Comparison of ENCODE assay signal across 12 cellular contexts in the genomic region with DNA sequence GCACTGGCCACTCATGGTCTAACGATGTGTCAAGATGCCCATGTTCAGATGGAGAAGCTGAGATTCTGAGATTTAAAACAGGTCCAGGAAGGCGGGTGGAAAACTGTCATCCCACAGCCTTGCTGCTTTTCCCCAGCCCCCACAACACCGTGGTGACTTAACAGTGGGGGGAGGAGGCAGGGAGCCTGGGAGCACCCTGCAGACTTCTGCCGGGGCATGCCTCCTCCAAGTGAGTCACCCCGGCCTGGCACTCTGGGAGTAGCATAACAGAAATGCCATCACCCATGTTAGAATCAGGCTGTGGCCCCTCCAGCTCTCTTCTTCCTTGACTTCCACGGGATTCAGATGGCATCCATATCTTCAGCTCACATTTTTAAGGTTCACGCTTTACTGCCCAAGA.
"Had no signal": no experiment of that assay in that cellular context is flagged by ENCODE, and none has a peak within 500 bp of the region (broad histone marks: within the 10 kb centered on the region; RNA-seq: fewer than 3 reads in every experiment).

No MANE protein-coding gene starts in this region.

- FAIRE-seq: kidney had no signal

- H3K9ac ChIP-seq: parathyroid adenoma had no signal

- H3K4me3 ChIP-seq: cardiac muscle cell, left ventricle myocardium inferior had no signal

- H3K4me1 ChIP-seq: parathyroid adenoma had no signal

- H2AFZ ChIP-seq: parathyroid adenoma had no signal

- H3K27me3 ChIP-seq: cardiac muscle cell had no signal

- DNase-seq: activated CD4-positive, CD25-positive, alpha-beta regulatory T cell treated with anti-CD3 and anti-CD28 coated beads, Interleukin-2, amount 50 U/mL, for 72 hours; activated naive CD4-positive, alpha-beta T cell treated with Interleukin-2 at 50 U/mL for 16 hours; activated T-cell treated with anti-CD3 and anti-CD28 coated beads for 4 hours; aorta; erythroblast; kidney; left ventricle myocardium inferior; naive thymus-derived CD8-positive, alpha-beta T cell; retina had no signal

- H3K36me3 ChIP-seq: cardiac muscle cell, left ventricle myocardium inferior had no signal

- H3K9me3 ChIP-seq: left ventricle myocardium inferior had no signal

- H3K79me2 ChIP-seq: parathyroid adenoma had no signal

- ATAC-seq: naive thymus-derived CD8-positive, alpha-beta T cell; stimulated activated effector memory CD8-positive, alpha-beta T cell treated with anti-CD3 and anti-CD28 coated beads, Interleukin-12 subunit alpha, Interleukin-12 subunit beta, amount 100 ng/mL, for 72 hours had no signal

- H3K27ac ChIP-seq: cardiac muscle cell, left ventricle myocardium inferior, parathyroid adenoma had no signal
